ENCODE assay signal across 9 cellular contexts in the genomic region with DNA sequence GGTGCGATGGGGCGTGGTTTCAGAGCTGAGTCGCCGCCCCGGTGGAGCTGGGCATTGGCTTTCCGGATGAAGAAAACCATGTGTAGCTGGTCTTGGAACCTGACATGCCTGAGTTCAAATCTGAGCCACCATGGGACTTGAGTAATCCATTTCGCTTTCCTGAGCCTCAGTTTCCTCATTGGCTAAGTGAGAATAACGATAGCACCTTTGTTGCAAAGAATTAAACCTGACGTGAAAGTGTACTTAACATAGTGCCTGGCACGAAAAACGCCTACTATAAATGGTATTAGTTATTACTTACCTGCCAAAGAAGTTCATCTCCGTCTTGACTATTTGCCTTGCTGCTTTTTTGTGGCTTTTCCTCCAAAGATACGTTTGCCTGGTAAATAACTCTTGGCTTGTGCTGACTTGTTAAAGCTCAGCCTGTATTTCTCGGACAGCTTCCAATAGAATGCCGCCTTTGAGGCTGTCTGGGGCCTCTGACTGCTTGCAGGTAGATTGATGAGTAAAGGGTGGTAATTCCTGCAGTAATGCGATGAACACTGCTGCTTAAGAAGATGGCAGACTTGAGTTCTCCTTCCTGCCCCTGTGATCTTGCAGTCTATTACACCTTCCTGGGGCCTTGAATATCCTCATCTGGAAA. TPM values are rescaled to one million over a fixed set of nuclear protein-coding genes. Genes with fewer than 3 reads are reported as not detected.
DNase-seq lines count a peak whose midpoint lies in the region; ATAC-seq, FAIRE-seq and TF ChIP-seq lines count a peak whose summit lies in the region.
"Had no signal": no experiment of that assay in that cellular context is flagged by ENCODE, and none has a peak within 500 bp of the region (broad histone marks: within the 10 kb centered on the region; RNA-seq: fewer than 3 reads in every experiment).

No MANE protein-coding gene starts in this region.

- H3K9me3 ChIP-seq in A549 = no peaks in the 10 kb centered on the region
- H3K9me3 ChIP-seq in keratinocyte (ENCODE audit: control insufficient read depth, low read depth, low read length) = no peaks in the 10 kb centered on the region

- H4K20me1 ChIP-seq in keratinocyte (ENCODE audit: control insufficient read depth, extremely low read depth, insufficient read depth, low read length) = peaks cover 3% of the 10 kb centered on the region

- no peak for TF ChIP-seq POLR2A in A549 (IDR thresholded peaks at IDR 0.05; ENCODE audit: low read length)

- H3K27ac Mint-ChIP-seq in activated CD8-positive, alpha-beta T cell treated with anti-CD3 and anti-CD28 coated beads, Interleukin-2, amount 10 ng/mL, durations not matched to agents 7 days and 5 days = peak overlapping the region; percentile 97

- H3K79me2 ChIP-seq in keratinocyte (ENCODE audit: control insufficient read depth, insufficient read depth, low read length) = peaks cover 54% of the 10 kb centered on the region

- H3K4me3 Mint-ChIP-seq in activated CD8-positive, alpha-beta T cell treated with anti-CD3 and anti-CD28 coated beads, Interleukin-2, amount 10 ng/mL, durations not matched to agents 7 days and 5 days = peak overlapping the region; percentile 88

- H3K36me3 Mint-ChIP-seq in activated CD8-positive, alpha-beta T cell treated with anti-CD3 and anti-CD28 coated beads, Interleukin-2, amount 10 ng/mL, durations not matched to agents 7 days and 5 days (ENCODE audit: low read depth) = peaks cover 46% of the 10 kb centered on the region

- ATAC-seq in A549 = peak in 1 of 2 experiments; percentile 39; a peak in 3 of 6 replicates
- no peak for ATAC-seq in activated CD8-positive, alpha-beta T cell treated with anti-CD3 and anti-CD28 coated beads, Interleukin-2, amount 10 ng/mL, durations not matched to agents 7 days and 5 days

- peak overlapping the region; percentile 61 for H2AFZ ChIP-seq in keratinocyte (ENCODE audit: control insufficient read depth, low read length)

- DNase-seq in A549 (ENCODE audit: low read depth in 1 of 2, low spot score in 1 of 2) (no peak), GM20000 (ENCODE audit: low spot score) (peak; percentile 39), keratinocyte (ENCODE audit: low read depth, low spot score) (peak; percentile 65), NCI-H2196 (lab: John Stamatoyannopoulos, UW; ENCODE audit: unreplicated experiment) (no peak), ecto neural progenitor cell (ENCODE audit: low spot score) (no peak), NCI-H748 (lab: John Stamatoyannopoulos, UW; ENCODE audit: unreplicated experiment) (no peak)
- no peak for DNase-seq in activated CD8-positive, alpha-beta T cell treated with anti-CD3 and anti-CD28 coated beads, Interleukin-2, amount 10 ng/mL, durations not matched to agents 7 days and 5 days

- TF ChIP-seq CTCF in A549 (IDR thresholded peaks at IDR 0.05) = no peak
- TF ChIP-seq CTCF in GM20000 (IDR thresholded peaks at IDR 0.05; ENCODE audit: extremely low read depth, missing control alignments) = no peak
- no peak for TF ChIP-seq CTCF in keratinocyte (optimal IDR thresholded peaks at IDR 0.05 in 1 of 3, IDR thresholded peaks at IDR 0.05 in 1 of 3, conservative IDR thresholded peaks at IDR 0.05 in 1 of 3; ENCODE audit: extremely low read depth in 1 of 3, insufficient read depth in 2 of 3, low read length in 3 of 3)

- peak overlapping the region; percentile 90 for H3K9ac ChIP-seq in keratinocyte (ENCODE audit: control insufficient read depth, extremely low read depth, insufficient read depth, low read length)

- H3K27me3 ChIP-seq in keratinocyte (ENCODE audit: control insufficient read depth, extremely low read depth, insufficient read depth, low read length) = no peaks in the 10 kb centered on the region

- FAIRE-seq in A549 (lab: Jason Lieb, UNC) = no peak
- peak; percentile 83 for FAIRE-seq in keratinocyte (lab: Jason Lieb, UNC)
- FAIRE-seq: endometrium had no signal

- peaks cover 22% of the 10 kb centered on the region for H3K4me1 ChIP-seq in A549
- H3K4me1 ChIP-seq in keratinocyte (ENCODE audit: control insufficient read depth, extremely low read depth, insufficient read depth, low read length) = peaks cover 19% of the 10 kb centered on the region
- no peaks in the 10 kb centered on the region for H3K4me1 ChIP-seq in urinary bladder (ENCODE audit: insufficient read depth)

- H3K27ac ChIP-seq in A549 = peak overlapping the region; percentile 92 to 98
- H3K27ac ChIP-seq in keratinocyte (ENCODE audit: control insufficient read depth, insufficient read depth, low read length) = peak overlapping the region; percentile 87
- no peak overlapping the region for H3K27ac ChIP-seq in urinary bladder (ENCODE audit: low read depth)

- H3K4me1 Mint-ChIP-seq in activated CD8-positive, alpha-beta T cell treated with anti-CD3 and anti-CD28 coated beads, Interleukin-2, amount 10 ng/mL, durations not matched to agents 7 days and 5 days (ENCODE audit: low read depth) = peaks cover 60% of the 10 kb centered on the region

- TF ChIP-seq RAD21 in A549 (conservative IDR thresholded peaks at IDR 0.05 in 1 of 2, IDR thresholded peaks at IDR 0.05 in 1 of 2) = no peak

- dilution Hi-C loops in keratinocyte (cut with MboI; ENCODE audit: extremely low pct_ligation_motif_present, low sequenced_read_pairs) = no loop called here

- CTCF ChIA-PET in A549 (lab: Yijun Ruan, JAX) = interaction anchor here (0.6 to 0.8 kb wide), 2 partner anchors 15 to 596 kb away, joined by 3 read pairs; no protein-coding TSS in a partner anchor
- CTCF ChIA-PET in activated CD8-positive, alpha-beta T cell treated with anti-CD3 and anti-CD28 coated beads, Interleukin-2, amount 10 ng/mL, durations not matched to agents 7 days and 5 days (lab: Charles Lee) = interaction anchor here (1.2 to 1.6 kb wide), 3 partner anchors 14 to 329 kb away, joined by 3 to 5 read pairs (median 5); no protein-coding TSS in a partner anchor

- WGBS in A549 (ENCODE audit: missing lambda C conversion rate) = 23% methylated on average over 16 of the region's 16 CpGs
- WGBS in urinary bladder = 37% methylated on average over 16 of the region's 16 CpGs

- H3K9me1 ChIP-seq in keratinocyte (ENCODE audit: control insufficient read depth, extremely low read depth, insufficient read depth, low read length) = no peaks in the 10 kb centered on the region

- H3K4me2 ChIP-seq in A549 (peak overlapping the region; percentile 81), keratinocyte (ENCODE audit: control insufficient read depth, extremely low read depth, insufficient read depth, low read depth, low read length) (peak overlapping the region; percentile 95)

- H3K4me3 ChIP-seq in A549 (peak overlapping the region; percentile 94), keratinocyte (ENCODE audit: control insufficient read depth in 2 of 3, extremely low read depth in 1 of 3, insufficient read depth in 2 of 3, low read depth in 1 of 3, low read length in 3 of 3) (peak overlapping the region; percentile 64 to 91 (median 87)), urinary bladder (ENCODE audit: low read depth, low read length) (peak overlapping the region; percentile 68)

- H3K36me3 ChIP-seq in keratinocyte (ENCODE audit: control insufficient read depth in 2 of 2, extremely low read depth in 1 of 2, insufficient read depth in 2 of 2, low read length in 2 of 2) = peaks cover 0 to 6% of the 10 kb centered on the region in 2 experiments
- H3K36me3 ChIP-seq in urinary bladder (ENCODE audit: insufficient read depth) = no peaks in the 10 kb centered on the region

- POLR2A ChIA-PET in A549 (lab: Yijun Ruan, JAX) = interaction anchor here (0.6 kb wide), 1 partner anchor 212 kb away, joined by 4 read pairs; no protein-coding TSS in a partner anchor
- POLR2A ChIA-PET in activated CD8-positive, alpha-beta T cell treated with anti-CD3 and anti-CD28 coated beads, Interleukin-2, amount 10 ng/mL, durations not matched to agents 7 days and 5 days (lab: Charles Lee) = interaction anchor here (1.4 to 1.6 kb wide), 2 partner anchors 9 to 137 kb away, joined by 3 to 5 read pairs; no protein-coding TSS in a partner anchor

- TF ChIP-seq EP300 in A549 (IDR thresholded peaks at IDR 0.05) = no peak

- peaks cover 10% of the 10 kb centered on the region for H3K27me3 Mint-ChIP-seq in activated CD8-positive, alpha-beta T cell treated with anti-CD3 and anti-CD28 coated beads, Interleukin-2, amount 10 ng/mL, durations not matched to agents 7 days and 5 days (ENCODE audit: low read depth)

- no peaks in the 10 kb centered on the region for H3K9me3 Mint-ChIP-seq in activated CD8-positive, alpha-beta T cell treated with anti-CD3 and anti-CD28 coated beads, Interleukin-2, amount 10 ng/mL, durations not matched to agents 7 days and 5 days (ENCODE audit: insufficient read depth)

TF ChIP-seq in A549, 52 proteins besides CTCF, POLR2A, EP300 and RAD21 (continues in another document):
- TF ChIP-seq FOXS1 (CRISPR knock-in tag; IDR thresholded peaks at IDR 0.05) (no peak), FOSL2 (IDR thresholded peaks at IDR 0.05) (no peak), FOSL2 (CRISPR knock-in tag; IDR thresholded peaks at IDR 0.05) (no peak), BHLHE40 (IDR thresholded peaks at IDR 0.05; ENCODE audit: low read depth, low read length) (no peak), EHMT2 (IDR thresholded peaks at IDR 0.05; ENCODE audit: low read depth) (no peak), HDAC2 (IDR thresholded peaks at IDR 0.05) (no peak), JUN (IDR thresholded peaks at IDR 0.05) (no peak)

RNA-seq across cellular contexts. Expression of gene CDCA7, which starts 1.3 kb away (rescaled TPM):
- polyA plus RNA-seq in A549 (2011; rRNA removed) (72.3 and 93.5 TPM in 2 replicates), A549 (2017; fragmentation: RNase III; extraction: RNeasy Plus Mini Kit Qiagen cat#74134 plus additional on column Dnase treatment) (37.0 to 40.3 TPM (median 39.4 TPM) in 3 replicates), keratinocyte (7.6 to 30.9 TPM (median 30.1 TPM) in 3 replicates), urinary bladder (2.4 TPM)
- 52.5 and 57.2 TPM in 2 replicates for polyA plus RNA-seq in A549 (2012; cell fraction: cytosol; rRNA removed)
- 57.8 and 88.8 TPM in 2 replicates for polyA plus RNA-seq in A549 (2012; cell fraction: nucleus; rRNA removed)
- 36.1 and 38.1 TPM in 2 replicates for polyA minus RNA-seq in A549 (2011; rRNA and poly(A)+ RNA removed)
- total RNA-seq in activated CD8-positive, alpha-beta T cell treated with anti-CD3 and anti-CD28 coated beads, Interleukin-2, amount 10 ng/mL, durations not matched to agents 7 days and 5 days = 100 to 1,000 TPM; 115 to 119 TPM
- 1.8 TPM for polyA plus RNA-seq in keratinocyte (2011; ENCODE audit: low read depth)
- 10.1 and 13.2 TPM in 2 replicates for polyA plus RNA-seq in keratinocyte (2011; cell fraction: cytosol; rRNA removed)
- polyA plus RNA-seq in keratinocyte (2011; cell fraction: nucleus; rRNA removed) = 19.1 and 20.7 TPM in 2 replicates
- polyA plus RNA-seq in keratinocyte (2012; ENCODE audit: low replicate concordance) = 1.8 and 15.0 TPM in 2 replicates
- polyA minus RNA-seq in keratinocyte = 4.8 to 15.0 TPM (median 10.9 TPM) in 3 replicates
- polyA minus RNA-seq in keratinocyte (2011; cell fraction: cytosol; rRNA and poly(A)+ RNA removed) = 4.8 TPM
- 2.3 and 3.2 TPM in 2 replicates for polyA minus RNA-seq in keratinocyte (2011; cell fraction: nucleus; rRNA and poly(A)+ RNA removed)
- total RNA-seq in urinary bladder = 10.1 TPM

Comparison
In these comparisons a context has a peak if more than half of its experiments do, and no peak if none do; other contexts are left out.
1. DNase-seq: peak in GM20000 (single experiment) and keratinocyte (single experiment); none in A549 (0 of 2), activated CD8-positive, alpha-beta T cell treated with anti-CD3 and anti-CD28 coated beads, Interleukin-2, amount 10 ng/mL, durations not matched to agents 7 days and 5 days (single experiment), NCI-H2196 (single experiment), ecto neural progenitor cell (single experiment) and NCI-H748 (single experiment).
2. Peak in every context shown above with its lines, with median percentiles within 50 percentile points of each other: H3K4me3 ChIP-seq.